Comparison of ENCODE assay signal across 20 cellular contexts in the genomic region with DNA sequence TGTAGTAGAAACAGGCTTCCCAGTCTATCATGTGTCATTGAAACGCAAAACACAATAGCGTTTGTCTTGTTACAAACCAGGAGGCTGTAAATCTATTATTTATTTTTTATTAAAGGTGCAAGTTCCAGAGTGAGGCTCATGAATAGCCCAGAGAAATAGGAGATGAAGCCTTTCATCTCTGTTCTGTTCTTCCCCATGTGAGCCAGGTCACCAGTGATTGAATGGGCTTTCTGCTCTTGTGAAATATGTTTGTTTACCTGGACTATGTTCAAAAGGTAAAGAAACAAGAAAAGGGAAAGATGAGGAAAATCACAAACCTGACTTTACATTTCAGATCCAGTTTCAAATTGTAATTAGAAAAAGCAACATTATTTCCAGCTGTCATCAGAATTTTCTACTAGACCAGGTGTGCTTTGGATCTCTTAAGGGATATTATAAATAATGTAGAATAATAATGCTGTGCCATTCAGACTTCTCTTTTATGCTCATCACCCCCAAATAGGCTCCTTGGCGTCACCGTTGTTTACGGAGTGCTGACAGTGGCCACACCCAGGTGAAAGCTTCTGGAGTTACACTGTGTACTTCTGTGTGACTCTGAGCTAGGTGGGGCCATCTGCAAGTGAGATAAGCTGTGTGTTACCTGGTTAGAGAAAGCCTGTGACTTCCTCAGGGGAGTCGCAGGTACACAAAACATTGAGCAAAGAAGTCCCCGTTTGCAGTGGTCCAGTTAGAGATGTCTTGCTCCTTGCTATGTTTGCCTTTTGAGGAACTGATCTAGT.
DNase-seq lines count a peak whose midpoint lies in the region; ATAC-seq, FAIRE-seq and TF ChIP-seq lines count a peak whose summit lies in the region.
"Had no signal": no experiment of that assay in that cellular context is flagged by ENCODE, and none has a peak within 500 bp of the region (broad histone marks: within the 10 kb centered on the region; RNA-seq: fewer than 3 reads in every experiment).

No MANE protein-coding gene starts in this region.

- peak; percentile 80 to 91 (median 86) for ATAC-seq in pancreas
- ATAC-seq in HG02759 (IDR thresholded peaks at IDR 0.05; ENCODE audit: unreplicated experiment): no peak
- ATAC-seq: HCT116 had no signal

- H3K27ac ChIP-seq in colonic mucosa (no peak overlapping the region), pancreas (no peak overlapping the region)
- H3K27ac ChIP-seq: GM23248, RWPE1, SJSA1 had no signal

- WGBS in pancreas, 2 donors: 47 to 48% methylated on average over 7 of the region's 7 CpGs

- DNase-seq in NCI-H1417 (lab: John Stamatoyannopoulos, UW) (peak in 2 of 3 experiments; percentile 10 to 36), NCI-H1417 treated with DMSO at 0.1 percent for 48 hours (lab: John Stamatoyannopoulos, UW) (no peak), NCI-H1930 (lab: John Stamatoyannopoulos, UW) (peak; percentile 46 to 64), colonic mucosa (peak; percentile 67), pancreas (peak in 1 of 6 donors; percentile 23), RPMI8226 (no peak), NCI-H526 treated with DMSO at 0.1 percent for 48 hours (lab: John Stamatoyannopoulos, UW) (no peak)
- DNase-seq: 8988T; CD4-positive, alpha-beta memory T cell; GF-D8; GM23248; NCI-H1694 treated with DMSO at 0.1 percent for 48 hours; NCI-H2227 treated with DMSO at 0.1 percent for 48 hours; NCI-H526 had no signal

- no peak overlapping the region for H3K9ac ChIP-seq in colonic mucosa (ENCODE audit: low read depth in 2 of 2, low read length in 2 of 2)
- H3K9ac ChIP-seq: GM23248 had no signal

- no peaks in the 10 kb centered on the region for H3K36me3 ChIP-seq in colonic mucosa
- H3K36me3 ChIP-seq in pancreas: no peaks in the 10 kb centered on the region

- H3K9me3 ChIP-seq in colonic mucosa (no peaks in the 10 kb centered on the region), pancreas (no peaks in the 10 kb centered on the region)

- no peaks in the 10 kb centered on the region for H3K27me3 ChIP-seq in colonic mucosa
- no peaks in the 10 kb centered on the region for H3K27me3 ChIP-seq in pancreas
- H3K27me3 ChIP-seq: SJSA1 had no signal

- FAIRE-seq in pancreas (lab: Jason Lieb, UNC): no peak
- FAIRE-seq: GM12891, GM18507 had no signal

- TF ChIP-seq CTCF in colonic mucosa (IDR thresholded peaks at IDR 0.05) (no peak), pancreas (IDR thresholded peaks at IDR 0.05) (no peak)

- H3K4me1 ChIP-seq in colonic mucosa (no peaks in the 10 kb centered on the region), pancreas (peaks cover 0 to 11% (median 0%) of the 10 kb centered on the region in 3 donors)
- H3K4me1 ChIP-seq: SJSA1 had no signal

- intact Hi-C loops in colonic mucosa (cut with DNase I): no loop called here
- intact Hi-C loops in pancreas (cut with DNase I): no loop called here

- no peak overlapping the region for H3K4me3 ChIP-seq in colonic mucosa
- no peak overlapping the region for H3K4me3 ChIP-seq in pancreas
- H3K4me3 ChIP-seq: GM23248, SJSA1 had no signal

Comparison
In these comparisons a context has a peak if more than half of its experiments do, and no peak if none do; other contexts are left out.
1. DNase-seq: peak in NCI-H1417 (2 of 3), NCI-H1930 (2 of 2) and colonic mucosa (single experiment); none in NCI-H1417 treated with DMSO at 0.1 percent for 48 hours (single experiment), RPMI8226 (single experiment) and NCI-H526 treated with DMSO at 0.1 percent for 48 hours (single experiment).